ENCODE assay signal across 9 cellular contexts in the genomic region with DNA sequence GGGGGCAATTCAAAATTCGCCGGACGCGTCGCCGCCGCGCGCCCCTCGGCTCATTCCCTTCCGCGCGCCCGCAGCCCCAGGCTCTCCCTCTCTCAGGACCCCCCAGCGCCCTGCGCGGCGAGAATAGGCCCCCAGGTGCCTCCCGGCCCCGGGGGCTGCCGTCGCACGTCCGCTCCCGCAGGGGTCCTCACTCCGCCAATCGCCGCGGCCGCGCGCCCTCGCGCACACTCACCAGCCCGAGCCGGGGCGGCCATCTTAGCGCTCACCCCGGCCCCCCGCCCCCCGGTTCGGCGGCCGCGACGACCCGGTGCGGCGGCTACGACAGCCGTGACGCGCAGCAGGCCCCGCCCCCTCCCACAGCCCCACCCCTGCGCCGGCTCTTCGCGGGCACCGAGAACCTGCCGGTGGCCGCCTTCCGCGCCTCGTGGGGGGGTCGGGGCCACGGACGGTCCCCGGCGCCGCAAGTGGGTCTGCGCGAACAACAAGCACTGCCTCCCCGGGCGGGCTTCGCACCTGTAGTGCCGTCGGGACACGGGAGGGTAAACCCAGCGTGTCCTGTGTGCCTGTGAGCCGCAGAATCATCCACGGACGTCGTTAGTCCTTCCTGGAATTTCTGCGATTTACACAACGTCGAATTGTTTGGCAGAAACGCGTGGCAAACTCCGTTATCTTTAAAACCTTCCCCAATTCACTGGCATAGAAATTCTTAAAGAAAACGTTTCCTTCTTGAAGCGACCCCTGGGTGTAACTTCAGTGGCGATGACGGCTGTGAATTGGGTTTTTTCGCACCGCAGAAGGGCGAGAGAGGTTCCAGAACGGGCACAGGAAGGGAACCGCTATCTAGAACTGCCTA. TPM values are rescaled to one million over a fixed set of nuclear protein-coding genes. Genes with fewer than 3 reads are reported as not detected.
DNase-seq lines count a peak whose midpoint lies in the region; ATAC-seq, FAIRE-seq and TF ChIP-seq lines count a peak whose summit lies in the region.
"Had no signal": no experiment of that assay in that cellular context is flagged by ENCODE, and none has a peak within 500 bp of the region (broad histone marks: within the 10 kb centered on the region; RNA-seq: fewer than 3 reads in every experiment).

No MANE protein-coding gene starts in this region.

- peak overlapping the region; percentile 70 for H3K27ac ChIP-seq in WERI-Rb-1
- no peak overlapping the region for H3K27ac ChIP-seq in brain microvascular endothelial cell
- no peak overlapping the region for H3K27ac ChIP-seq in keratinocyte (ENCODE audit: control insufficient read depth, insufficient read depth, low read length)
- H3K27ac ChIP-seq: BLaER1 had no signal

- peak; percentile 32 for DNase-seq in NCI-H2029 (lab: John Stamatoyannopoulos, UW)
- no peak for DNase-seq in NCI-H2029 treated with DMSO at 0.1 percent for 48 hours (lab: John Stamatoyannopoulos, UW)
- DNase-seq in WERI-Rb-1 = peak; percentile 61
- no peak for DNase-seq in brain microvascular endothelial cell
- no peak for DNase-seq in keratinocyte (ENCODE audit: low read depth, low spot score)
- peak; percentile 25 to 62 (median 29) for DNase-seq in stimulated activated CD4-positive, alpha-beta T cell treated with anti-CD3 and anti-CD28 coated beads, Interleukin-12 subunit alpha, Interleukin-12 subunit beta, amount 100 ng/mL, for 48 hours (ENCODE audit: low read depth in 2 of 3, low spot score in 1 of 3)

- no peaks in the 10 kb centered on the region for H3K9me1 ChIP-seq in keratinocyte (ENCODE audit: control insufficient read depth, extremely low read depth, insufficient read depth, low read length)

- TF ChIP-seq CTCF in WERI-Rb-1 (IDR thresholded peaks at IDR 0.05; ENCODE audit: low read depth, low read length) = no peak
- TF ChIP-seq CTCF in brain microvascular endothelial cell (IDR thresholded peaks at IDR 0.05; ENCODE audit: low read depth, low read length, missing control alignments) = no peak
- TF ChIP-seq CTCF in keratinocyte (optimal IDR thresholded peaks at IDR 0.05 in 1 of 3, IDR thresholded peaks at IDR 0.05 in 1 of 3, conservative IDR thresholded peaks at IDR 0.05 in 1 of 3; ENCODE audit: extremely low read depth in 1 of 3, insufficient read depth in 2 of 3, low read length in 3 of 3) = no peak

- ATAC-seq in GM21737 (IDR thresholded peaks at IDR 0.05; ENCODE audit: unreplicated experiment) (no peak), HG03354 (IDR thresholded peaks at IDR 0.05; ENCODE audit: poor library complexity, severe bottlenecking, unreplicated experiment) (no peak)

- in situ Hi-C loops in brain microvascular endothelial cell (cut with HindIII; ENCODE audit: low pct_ligation_motif_present, low sequenced_read_pairs) = loop anchor here (25.0 kb wide), 1 partner anchor 211 kb away; no protein-coding TSS in a partner anchor

- H4K20me1 ChIP-seq in keratinocyte (ENCODE audit: control insufficient read depth, extremely low read depth, insufficient read depth, low read length) = no peaks in the 10 kb centered on the region
- H4K20me1 ChIP-seq: BLaER1 had no signal

- no peak for FAIRE-seq in keratinocyte (lab: Jason Lieb, UNC)

- H3K4me1 ChIP-seq in keratinocyte (ENCODE audit: control insufficient read depth, extremely low read depth, insufficient read depth, low read length) = peaks cover 5% of the 10 kb centered on the region

- H3K9ac ChIP-seq in keratinocyte (ENCODE audit: control insufficient read depth, extremely low read depth, insufficient read depth, low read length) = no peak overlapping the region
- H3K9ac ChIP-seq: BLaER1 had no signal

- dilution Hi-C loops in keratinocyte (cut with MboI; ENCODE audit: extremely low pct_ligation_motif_present, low sequenced_read_pairs) = no loop called here

- H3K4me2 ChIP-seq in keratinocyte (ENCODE audit: control insufficient read depth, extremely low read depth, insufficient read depth, low read depth, low read length) = peak overlapping the region; percentile 68
- H3K4me2 ChIP-seq: BLaER1 had no signal

- no peaks in the 10 kb centered on the region for H3K27me3 ChIP-seq in WERI-Rb-1 (ENCODE audit: insufficient read depth, low read depth, severe bottlenecking)
- no peaks in the 10 kb centered on the region for H3K27me3 ChIP-seq in brain microvascular endothelial cell (replicated peaks)
- peaks cover 37% of the 10 kb centered on the region for H3K27me3 ChIP-seq in keratinocyte (ENCODE audit: control insufficient read depth, extremely low read depth, insufficient read depth, low read length)
- H3K27me3 ChIP-seq: BLaER1 had no signal

- H3K79me2 ChIP-seq in keratinocyte (ENCODE audit: control insufficient read depth, insufficient read depth, low read length) = no peaks in the 10 kb centered on the region

- H3K36me3 ChIP-seq in WERI-Rb-1 (no peaks in the 10 kb centered on the region; the same call in 1 of the 2 replicates), brain microvascular endothelial cell (replicated peaks) (no peaks in the 10 kb centered on the region), keratinocyte (ENCODE audit: control insufficient read depth in 2 of 2, extremely low read depth in 1 of 2, insufficient read depth in 2 of 2, low read length in 2 of 2) (no peaks in the 10 kb centered on the region)
- H3K36me3 ChIP-seq: BLaER1 had no signal

- peak overlapping the region; percentile 46 for H3K4me3 ChIP-seq in WERI-Rb-1 (ENCODE audit: low read depth, low read length)
- H3K4me3 ChIP-seq in brain microvascular endothelial cell (ENCODE audit: low read depth, low read length) = peak overlapping the region; percentile 51
- H3K4me3 ChIP-seq in keratinocyte (ENCODE audit: control insufficient read depth in 2 of 3, extremely low read depth in 1 of 3, insufficient read depth in 2 of 3, low read depth in 1 of 3, low read length in 3 of 3) = peak overlapping the region; percentile 33 to 53 (median 53)
- H3K4me3 ChIP-seq: BLaER1 had no signal

- peaks cover 7% of the 10 kb centered on the region for H3K9me3 ChIP-seq in WERI-Rb-1 (ENCODE audit: severe bottlenecking)
- peaks cover 6% of the 10 kb centered on the region for H3K9me3 ChIP-seq in keratinocyte (ENCODE audit: control insufficient read depth, low read depth, low read length)

- H2AFZ ChIP-seq in keratinocyte (ENCODE audit: control insufficient read depth, low read length) = peak overlapping the region; percentile 46

RNA-seq across cellular contexts. Expression of gene USP44, which starts 2.5 kb away (rescaled TPM):
- 0.12 to 0.18 TPM (median 0.13 TPM) in 3 replicates for polyA plus RNA-seq in keratinocyte
- not detected for polyA plus RNA-seq in keratinocyte (2011; ENCODE audit: low read depth)
- 0.05 and 0.22 TPM in 2 replicates for polyA plus RNA-seq in keratinocyte (2011; cell fraction: cytosol; rRNA removed)
- 0.07 and 0.10 TPM in 2 replicates for polyA plus RNA-seq in keratinocyte (2011; cell fraction: nucleus; rRNA removed)
- 0.06 and 0.31 TPM in 2 replicates for polyA plus RNA-seq in keratinocyte (2012; ENCODE audit: low replicate concordance)
- polyA minus RNA-seq in keratinocyte = 0.13 to 0.93 TPM in 2 of 3 replicates, not detected in the other
- not detected for polyA minus RNA-seq in keratinocyte (2011; cell fraction: cytosol; rRNA and poly(A)+ RNA removed)
- polyA minus RNA-seq in keratinocyte (2011; cell fraction: nucleus; rRNA and poly(A)+ RNA removed) = 0.11 and 1.2 TPM in 2 replicates

Comparison
In these comparisons a context has a peak if more than half of its experiments do, and no peak if none do; other contexts are left out.
1. DNase-seq: peak in NCI-H2029 (single experiment), WERI-Rb-1 (single experiment) and stimulated activated CD4-positive, alpha-beta T cell treated with anti-CD3 and anti-CD28 coated beads, Interleukin-12 subunit alpha, Interleukin-12 subunit beta, amount 100 ng/mL, for 48 hours (3 of 3); none in NCI-H2029 treated with DMSO at 0.1 percent for 48 hours (single experiment), brain microvascular endothelial cell (single experiment) and keratinocyte (single experiment).
2. Peak in every context shown above with its lines, with median percentiles within 50 percentile points of each other: H3K4me3 ChIP-seq.